ENCODE assay signal across 19 cellular contexts in the genomic region with DNA sequence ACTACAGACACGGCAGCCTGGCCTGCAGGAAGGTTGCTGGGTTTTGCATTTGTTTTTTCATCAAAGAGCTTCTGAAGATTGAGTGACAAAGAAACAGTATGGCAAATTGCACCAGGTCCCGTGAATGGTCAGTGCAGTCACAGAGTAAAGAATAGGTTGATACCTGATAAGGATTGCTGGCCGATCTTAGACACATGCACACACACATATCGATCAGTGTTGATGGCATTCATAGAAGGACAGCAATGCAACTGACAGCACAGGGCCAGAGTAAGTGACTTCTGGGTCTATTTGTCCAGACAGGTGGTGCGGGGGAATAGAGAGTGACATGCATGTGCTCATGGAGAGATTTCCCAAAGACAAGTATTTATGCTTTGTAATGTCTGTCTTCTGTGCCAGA. TPM values are rescaled to one million over a fixed set of nuclear protein-coding genes. Genes with fewer than 3 reads are reported as not detected.
"Had no signal": no experiment of that assay in that cellular context is flagged by ENCODE, and none has a peak within 500 bp of the region (broad histone marks: within the 10 kb centered on the region; RNA-seq: fewer than 3 reads in every experiment).

No MANE protein-coding gene starts in this region.

- H3K27me3 ChIP-seq: gastrocnemius medialis, tibial artery, upper lobe of right lung, vagina had no signal

- H3K36me3 ChIP-seq: gastrocnemius medialis had no signal

- H3K4me3 Mint-ChIP-seq: immature natural killer cell; naive thymus-derived CD4-positive, alpha-beta T cell; stimulated activated effector memory CD8-positive, alpha-beta T cell treated with anti-CD3 and anti-CD28 coated beads, Interleukin-12 subunit alpha, Interleukin-12 subunit beta, amount 100 ng/mL, for 72 hours had no signal

- H3K9me3 ChIP-seq: gastrocnemius medialis, tibial artery, upper lobe of right lung, vagina had no signal

- H3K4me1 Mint-ChIP-seq: immature natural killer cell; stimulated activated effector memory CD8-positive, alpha-beta T cell treated with anti-CD3 and anti-CD28 coated beads, Interleukin-12 subunit alpha, Interleukin-12 subunit beta, amount 100 ng/mL, for 72 hours had no signal

- H3K36me3 Mint-ChIP-seq: immature natural killer cell; stimulated activated effector memory CD8-positive, alpha-beta T cell treated with anti-CD3 and anti-CD28 coated beads, Interleukin-12 subunit alpha, Interleukin-12 subunit beta, amount 100 ng/mL, for 72 hours had no signal

- H3K4me3 ChIP-seq: gastrocnemius medialis, lung, tibial artery, upper lobe of right lung, vagina had no signal

- H3K4me1 ChIP-seq: gastrocnemius medialis, tibial artery, upper lobe of right lung, vagina had no signal

- ATAC-seq: esophagus mucosa; gastrocnemius medialis; left ventricle myocardium superior; naive thymus-derived CD4-positive, alpha-beta T cell; right cardiac atrium; stimulated activated effector memory CD8-positive, alpha-beta T cell treated with anti-CD3 and anti-CD28 coated beads, Interleukin-12 subunit alpha, Interleukin-12 subunit beta, amount 100 ng/mL, for 72 hours; stimulated activated naive CD8-positive, alpha-beta T cell treated with anti-CD3 and anti-CD28 coated beads, Interleukin-15, Interleukin-2, amounts not matched to agents 100 U/mL and 50 U/mL, for 24 hours; upper lobe of right lung had no signal

- H3K27me3 Mint-ChIP-seq: naive thymus-derived CD4-positive, alpha-beta T cell had no signal

- H3K27ac ChIP-seq: gastrocnemius medialis, tibial artery, upper lobe of right lung, vagina had no signal

- H3K27ac Mint-ChIP-seq: immature natural killer cell; stimulated activated effector memory CD8-positive, alpha-beta T cell treated with anti-CD3 and anti-CD28 coated beads, Interleukin-12 subunit alpha, Interleukin-12 subunit beta, amount 100 ng/mL, for 72 hours had no signal

- FAIRE-seq: endometrium, keratinocyte had no signal

- H3K9me3 Mint-ChIP-seq: naive thymus-derived CD4-positive, alpha-beta T cell; stimulated activated effector memory CD8-positive, alpha-beta T cell treated with anti-CD3 and anti-CD28 coated beads, Interleukin-12 subunit alpha, Interleukin-12 subunit beta, amount 100 ng/mL, for 72 hours had no signal

- DNase-seq: effector memory CD4-positive, alpha-beta T cell; gastrocnemius medialis; immature natural killer cell; left ventricle myocardium superior; mesenchymal stem cell; midbrain; naive thymus-derived CD4-positive, alpha-beta T cell; right cardiac atrium; stimulated activated CD4-positive, alpha-beta T cell treated with anti-CD3 and anti-CD28 coated beads, Interleukin-4, amount 100 ng/mL, for 1 hour; stimulated activated CD8-positive, alpha-beta memory T cell treated with anti-CD3 and anti-CD28 coated beads, Interleukin-4, amount 100 ng/mL, for 48 hours; stimulated activated naive CD8-positive, alpha-beta T cell treated with anti-CD3 and anti-CD28 coated beads, Interleukin-15, Interleukin-2, amounts not matched to agents 100 U/mL and 50 U/mL, for 24 hours; tibial artery; upper lobe of right lung had no signal

RNA-seq across cellular contexts. Expression of a gene that starts 42.8 kb away (rescaled TPM):
- polyA plus RNA-seq: immature natural killer cell had no signal
